Comparison of ENCODE assay signal across 25 cellular contexts in genomic region chr10:25029519-25029918, GRCh38. TPM values are rescaled to one million over a fixed set of nuclear protein-coding genes. Genes with fewer than 3 reads are reported as not detected.
"Had no signal": no experiment of that assay in that cellular context is flagged by ENCODE, and none has a peak within 500 bp of the region (broad histone marks: within the 10 kb centered on the region; RNA-seq: fewer than 3 reads in every experiment).

No MANE protein-coding gene starts in this region.

- H3K4me3 ChIP-seq: colonic mucosa, esophagus squamous epithelium, gastrocnemius medialis, heart right ventricle, left ventricle myocardium inferior, lower lobe of right lung had no signal

- H3K9me3 ChIP-seq: colonic mucosa, esophagus squamous epithelium, gastrocnemius medialis, lower lobe of right lung had no signal

- H3K27ac ChIP-seq: colonic mucosa, epithelial cell of prostate, esophagus squamous epithelium, gastrocnemius medialis, heart right ventricle, left ventricle myocardium inferior, lower lobe of right lung had no signal

- ATAC-seq: effector memory CD8-positive, alpha-beta T cell; esophagus mucosa; gastrocnemius medialis; heart right ventricle; left colon; lower lobe of right lung; naive thymus-derived CD4-positive, alpha-beta T cell had no signal

- H3K4me1 ChIP-seq: colonic mucosa, esophagus squamous epithelium, gastrocnemius medialis, left ventricle myocardium inferior had no signal

- H3K36me3 ChIP-seq: colonic mucosa, esophagus squamous epithelium, gastrocnemius medialis, heart right ventricle, left ventricle myocardium inferior, lower lobe of right lung had no signal

- H3K27me3 ChIP-seq: colonic mucosa, esophagus squamous epithelium, gastrocnemius medialis, heart right ventricle had no signal

- DNase-seq: colonic mucosa; cortex of kidney; effector CD8-positive, alpha-beta T cell; effector memory CD8-positive, alpha-beta T cell; endodermal cell; erythroblast; esophagus squamous epithelium; gastrocnemius medialis; glutamatergic neuron; head of caudate nucleus; heart right ventricle; hippocampal formation; kidney; kidney glomerular epithelial cell; left colon; left ventricle myocardium inferior; lower lobe of right lung; mesendoderm; midbrain; naive thymus-derived CD4-positive, alpha-beta T cell had no signal

- FAIRE-seq: endometrium, kidney had no signal

RNA-seq across cellular contexts. Expression of gene ENKUR, which starts 13.6 kb away (rescaled TPM):
- total RNA-seq: endodermal cell, esophagus mucosa, gastrocnemius medialis, glomerular endothelial cell, heart right ventricle, left ventricle myocardium inferior, lower leg skin had no signal
- polyA plus RNA-seq: naive thymus-derived CD4-positive, alpha-beta T cell had no signal
